In the genomic region with DNA sequence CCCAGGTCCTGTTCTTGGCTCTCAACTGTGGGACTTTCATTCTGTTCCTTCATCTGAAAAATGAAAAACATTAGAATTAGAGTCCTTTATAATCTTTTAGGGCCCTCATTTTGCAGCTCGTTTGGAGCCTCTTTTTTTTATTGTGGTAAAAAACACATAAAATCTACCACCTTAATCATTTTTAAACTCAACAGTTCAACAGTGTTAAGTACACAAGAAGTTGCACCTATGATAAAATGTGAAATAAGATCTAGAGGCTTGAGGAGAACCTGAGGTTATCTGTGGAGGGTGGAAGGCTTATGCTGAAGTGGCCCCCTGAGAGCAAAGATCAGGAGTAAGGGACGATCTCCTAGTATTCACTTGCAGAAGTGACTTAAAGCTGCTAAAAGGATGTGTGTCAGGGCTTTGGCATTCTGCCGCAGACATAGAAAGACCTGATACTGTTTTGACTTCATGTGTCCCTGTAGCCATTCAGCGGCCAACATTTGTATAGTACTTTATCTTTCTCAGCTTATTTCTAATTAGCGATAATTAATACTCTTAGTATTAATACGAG, we compare ENCODE assay signal across 8 cellular contexts.
DNase-seq lines count a peak whose midpoint lies in the region; ATAC-seq and TF ChIP-seq lines count a peak whose summit lies in the region.
"Not testable (repeated sequence)": the region's sequence is repeated elsewhere in the genome, so short reads cannot be mapped to it uniquely, and the experiment has no call there.

No MANE protein-coding gene starts in this region.

- not testable (repeated sequence) for H3K9me3 ChIP-seq in T-helper 17 cell (ENCODE audit: control insufficient read depth, low read length, poor library complexity, severe bottlenecking); psoas muscle; thoracic aorta

- BruUV-seq in Calu3 (replicated peaks; lab: Mats Ljungman, UMichigan), result not testable (repeated sequence)

- intact Hi-C loops in Calu3 (cut with micrococcal nuclease; ENCODE audit: unreplicated experiment), result loop anchor here (1.0 kb wide), 1 partner anchor 41 kb away; no protein-coding TSS in a partner anchor
- intact Hi-C loops in dendritic cell treated with granulocyte-macrophage colony-stimulating factor and Interleukin-4, amounts not matched to agents 40 ng/mL and 50 ng/mL, for 4 days (cut with micrococcal nuclease); psoas muscle (cut with DNase I): not testable (repeated sequence)

- DNase-seq in Calu3; T-helper 17 cell; activated naive CD8-positive, alpha-beta T cell treated with anti-CD3 and anti-CD28 coated beads for 36 hours; immature natural killer cell; psoas muscle; thoracic aorta (ENCODE audit: low spot score): not testable (repeated sequence)
- peak; percentile 50 for DNase-seq in M059J (ENCODE audit: low read depth)

- not testable (repeated sequence) for H3K27me3 ChIP-seq in psoas muscle (ENCODE audit: insufficient read depth in 3 of 3, low read length in 2 of 3); thoracic aorta (replicated peaks; ENCODE audit: insufficient read depth)

- H3K4me1 Mint-ChIP-seq in Calu3 (ENCODE audit: low read depth, unreplicated experiment) (peaks cover 58% of the 10 kb centered on the region), T-helper 17 cell (peaks cover 21% of the 10 kb centered on the region), immature natural killer cell (peaks cover 26 to 39% of the 10 kb centered on the region in 2 donors)
- H3K4me1 Mint-ChIP-seq in activated naive CD8-positive, alpha-beta T cell treated with anti-CD3 and anti-CD28 coated beads for 36 hours, result peaks cover 41% of the 10 kb centered on the region
- peaks cover 71% of the 10 kb centered on the region for H3K4me1 Mint-ChIP-seq in dendritic cell treated with granulocyte-macrophage colony-stimulating factor and Interleukin-4, amounts not matched to agents 40 ng/mL and 50 ng/mL, for 4 days (ENCODE audit: low read depth)

- peaks cover 49% of the 10 kb centered on the region for H3K4me1 ChIP-seq in psoas muscle
- peaks cover 35 to 67% of the 10 kb centered on the region in 2 donors for H3K4me1 ChIP-seq in thoracic aorta (ENCODE audit: control insufficient read depth in 1 of 2, low read depth in 2 of 2)

- H3K36me3 Mint-ChIP-seq in Calu3 (ENCODE audit: insufficient read depth, unreplicated experiment), result peaks cover 11% of the 10 kb centered on the region
- not testable (repeated sequence) for H3K36me3 Mint-ChIP-seq in T-helper 17 cell (ENCODE audit: low read depth); activated naive CD8-positive, alpha-beta T cell treated with anti-CD3 and anti-CD28 coated beads for 36 hours; immature natural killer cell
- peaks cover 70% of the 10 kb centered on the region for H3K36me3 Mint-ChIP-seq in dendritic cell treated with granulocyte-macrophage colony-stimulating factor and Interleukin-4, amounts not matched to agents 40 ng/mL and 50 ng/mL, for 4 days (ENCODE audit: low read depth)

- not testable (repeated sequence) for H3K9me3 Mint-ChIP-seq in Calu3 (ENCODE audit: low read depth, unreplicated experiment); activated naive CD8-positive, alpha-beta T cell treated with anti-CD3 and anti-CD28 coated beads for 36 hours; dendritic cell treated with granulocyte-macrophage colony-stimulating factor and Interleukin-4, amounts not matched to agents 40 ng/mL and 50 ng/mL, for 4 days; immature natural killer cell

- H3K4me3 ChIP-seq in psoas muscle, thoracic aorta: not testable (repeated sequence)

- not testable (repeated sequence) for TF ChIP-seq CTCF in Calu3 (IDR thresholded peaks at IDR 0.05; ENCODE audit: unreplicated experiment); psoas muscle (IDR thresholded peaks at IDR 0.05); thoracic aorta (IDR thresholded peaks at IDR 0.05)

- CTCF ChIA-PET in Calu3 (lab: Charles Lee), result interaction anchor here (0.6 to 3.5 kb wide), 5 partner anchors 9 to 233 kb away, joined by 3 to 18 read pairs (median 5); no protein-coding TSS in a partner anchor

- H3K27ac ChIP-seq in psoas muscle (peak overlapping the region; percentile 60), thoracic aorta (peak overlapping the region; percentile 76 to 90)

- H3K27ac Mint-ChIP-seq in Calu3 (ENCODE audit: unreplicated experiment) (peak overlapping the region; percentile 92), T-helper 17 cell (peak overlapping the region; percentile 24), immature natural killer cell (peak overlapping the region in 5 of 6 donors; percentile 48 to 80 (median 71))
- peak overlapping the region; percentile 47 for H3K27ac Mint-ChIP-seq in activated naive CD8-positive, alpha-beta T cell treated with anti-CD3 and anti-CD28 coated beads for 36 hours
- H3K27ac Mint-ChIP-seq in dendritic cell treated with granulocyte-macrophage colony-stimulating factor and Interleukin-4, amounts not matched to agents 40 ng/mL and 50 ng/mL, for 4 days, result peak overlapping the region; percentile 100

- H3K4me3 Mint-ChIP-seq in Calu3 (ENCODE audit: low read depth, unreplicated experiment), result peak overlapping the region; percentile 68
- not testable (repeated sequence) for H3K4me3 Mint-ChIP-seq in T-helper 17 cell; activated naive CD8-positive, alpha-beta T cell treated with anti-CD3 and anti-CD28 coated beads for 36 hours
- H3K4me3 Mint-ChIP-seq in dendritic cell treated with granulocyte-macrophage colony-stimulating factor and Interleukin-4, amounts not matched to agents 40 ng/mL and 50 ng/mL, for 4 days, result peak overlapping the region; percentile 46
- peak overlapping the region in 3 of 5 donors; percentile 30 to 67 (median 66) for H3K4me3 Mint-ChIP-seq in immature natural killer cell

- 54 to 72% (median 70%) methylated on average over 3 to 5 of the region's 6 CpGs for WGBS in psoas muscle, 3 donors

- H3K36me3 ChIP-seq in psoas muscle (ENCODE audit: insufficient read depth in 1 of 2, low read depth in 1 of 2); thoracic aorta: not testable (repeated sequence)

- ATAC-seq in T-helper 17 cell; thoracic aorta (ENCODE audit: insufficient number of reproducible peaks, low FRiP score, low read depth): not testable (repeated sequence)
- peak in 2 of 4 donors; percentile 23 to 37 for ATAC-seq in psoas muscle

- H3K27me3 Mint-ChIP-seq in Calu3 (ENCODE audit: unreplicated experiment); T-helper 17 cell; activated naive CD8-positive, alpha-beta T cell treated with anti-CD3 and anti-CD28 coated beads for 36 hours; dendritic cell treated with granulocyte-macrophage colony-stimulating factor and Interleukin-4, amounts not matched to agents 40 ng/mL and 50 ng/mL, for 4 days; immature natural killer cell (ENCODE audit: low read depth in 3 of 3): not testable (repeated sequence)

Comparison
In these comparisons a context has a peak if more than half of its experiments do, and no peak if none do; other contexts are left out.
1. H3K27ac Mint-ChIP-seq: peak in every context shown above with its lines; median percentile 100 in dendritic cell treated with granulocyte-macrophage colony-stimulating factor and Interleukin-4, amounts not matched to agents 40 ng/mL and 50 ng/mL, for 4 days; 92 in Calu3; 71 in immature natural killer cell; 47 in activated naive CD8-positive, alpha-beta T cell treated with anti-CD3 and anti-CD28 coated beads for 36 hours; 24 in T-helper 17 cell.